In the genomic region with DNA sequence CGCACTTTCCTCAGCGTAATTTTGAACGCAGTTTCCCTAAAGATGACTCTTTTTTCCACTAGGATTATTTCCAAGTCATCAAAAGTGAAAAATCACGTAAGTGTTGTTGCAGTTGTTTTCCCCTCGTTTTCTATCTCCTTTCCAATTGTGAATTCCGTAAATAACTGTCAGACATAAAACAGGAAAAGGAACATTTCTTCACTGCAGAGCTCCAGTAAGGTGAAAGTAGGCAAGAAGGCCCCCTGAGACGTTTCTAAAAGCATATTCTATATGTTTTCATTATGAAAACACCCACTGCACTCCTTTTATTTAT, we compare ENCODE assay signal across 8 cellular contexts. TPM values are rescaled to one million over a fixed set of nuclear protein-coding genes. Genes with fewer than 3 reads are reported as not detected.
A peak's percentile ranks its signal among the peaks of the same experiment; 100 is the strongest.
DNase-seq lines count a peak whose midpoint lies in the region; ATAC-seq, FAIRE-seq and TF ChIP-seq lines count a peak whose summit lies in the region.

No MANE protein-coding gene starts in this region.

- peak overlapping the region; percentile 33 for H3K4me3 ChIP-seq in K562
- H3K4me3 ChIP-seq in lower leg skin (ENCODE audit: low read depth, poor library complexity, severe bottlenecking): peak overlapping the region; percentile 44
- H3K4me3 ChIP-seq in tibial artery: peak overlapping the region; percentile 62 to 66

- 6% methylated on average over 7 of the region's 7 CpGs for WGBS in K562 (ENCODE audit: insufficient coverage, low coverage, missing lambda C conversion rate)
- WGBS in lower leg skin, 2 donors: 2 to 5% methylated on average over 7 of the region's 7 CpGs

- no peaks in the 10 kb centered on the region for H3K9me3 ChIP-seq in K562 (replicated peaks; ENCODE audit: control insufficient read depth, insufficient read depth, low read depth, low read length)
- no peaks in the 10 kb centered on the region for H3K9me3 ChIP-seq in tibial artery

- H3K79me2 ChIP-seq in K562 (ENCODE audit: control insufficient read depth, insufficient read depth, low read length): no peaks in the 10 kb centered on the region

- H3K36me3 ChIP-seq in K562 (ENCODE audit: control insufficient read depth, insufficient read depth, low read length) (no peaks in the 10 kb centered on the region), tibial artery (no peaks in the 10 kb centered on the region)

- CTCF ChIA-PET in K562 (lab: Yijun Ruan, JAX; ENCODE audit: low intra/inter-chr PET ratio): no interaction called here

- FAIRE-seq in K562 (lab: Jason Lieb, UNC): no peak

- H3K36me3 Mint-ChIP-seq in activated T-cell treated with anti-CD3 and anti-CD28 coated beads, Interleukin-2, amount 50 U/mL, for 72 hours (ENCODE audit: insufficient read depth in 2 of 2): peaks cover 2 to 3% of the 10 kb centered on the region in 2 donors

- H3K4me1 Mint-ChIP-seq in activated T-cell treated with anti-CD3 and anti-CD28 coated beads, Interleukin-2, amount 50 U/mL, for 72 hours (ENCODE audit: low read depth): peaks cover 67% of the 10 kb centered on the region

- no peak for TF ChIP-seq RAD21 in K562 (CRISPR knock-in tag; conservative IDR thresholded peaks at IDR 0.05 in 1 of 2, IDR thresholded peaks at IDR 0.05 in 1 of 2)

- no peak for DNase-seq in activated T-cell treated with anti-CD3 and anti-CD28 coated beads, Interleukin-2, amount 50 U/mL, for 72 hours
- no peak for DNase-seq in activated T-cell treated with anti-CD3 and anti-CD28 coated beads for 4 hours
- DNase-seq in K562 (ENCODE audit: extremely low read depth in 1 of 4, low spot score in 3 of 4): no peak
- no peak for DNase-seq in lower leg skin (ENCODE audit: low spot score in 2 of 2)
- no peak for DNase-seq in tibial artery
- no peak for DNase-seq in NCI-H748 treated with DMSO at 0.1 percent for 48 hours (lab: John Stamatoyannopoulos, UW)
- DNase-seq in effector CD8-positive, alpha-beta T cell (lab: John Stamatoyannopoulos, UW): no peak

- peak overlapping the region; percentile 100 for H3K27ac Mint-ChIP-seq in activated T-cell treated with anti-CD3 and anti-CD28 coated beads, Interleukin-2, amount 50 U/mL, for 72 hours

- intact Hi-C loops in K562 (cut with micrococcal nuclease) (loop anchor here (10.0 kb wide), 1 partner anchor 348 kb away; no protein-coding TSS in a partner anchor), lower leg skin (cut with DNase I; ENCODE audit: low total_unique reads) (no loop called here), tibial artery (cut with DNase I; ENCODE audit: low total_unique reads) (no loop called here)

- no peak for TF ChIP-seq EP300 in K562 (IDR thresholded peaks at IDR 0.05; ENCODE audit: low read length)

- no peaks in the 10 kb centered on the region for H3K9me1 ChIP-seq in K562 (ENCODE audit: control insufficient read depth, insufficient read depth, low read length)

- in situ Hi-C loops in K562 (cut with MboI): no loop called here

- peak overlapping the region; percentile 87 to 93 for H3K4me3 Mint-ChIP-seq in activated T-cell treated with anti-CD3 and anti-CD28 coated beads, Interleukin-2, amount 50 U/mL, for 72 hours

- no peaks in the 10 kb centered on the region for H4K20me1 ChIP-seq in K562 (replicated peaks; ENCODE audit: control insufficient read depth, insufficient read depth, low read length)

- no peak for TF ChIP-seq POLR2A in K562 (conservative IDR thresholded peaks at IDR 0.05)
- TF ChIP-seq POLR2A in lower leg skin (IDR thresholded peaks at IDR 0.05): no peak

- no TSS peak for BruUV-seq in K562 (replicated peaks; lab: Mats Ljungman, UMichigan)

- H3K27ac ChIP-seq in K562 (ENCODE audit: extremely low read depth, low read depth, low read length) (no peak overlapping the region), tibial artery (peak overlapping the region; percentile 84 to 88)

- POLR2A ChIA-PET in K562 (lab: Yijun Ruan, JAX): no interaction called here

- ATAC-seq in activated T-cell treated with anti-CD3 and anti-CD28 coated beads, Interleukin-2, amount 50 U/mL, for 72 hours (replicated peaks in 1 of 2): no peak
- ATAC-seq in K562 (no peak), GM21515 (IDR thresholded peaks at IDR 0.05; ENCODE audit: unreplicated experiment) (no peak)

- peaks cover 0 to 10% of the 10 kb centered on the region in 2 experiments; a peak in 3 of 5 replicates for H3K4me1 ChIP-seq in K562 (replicated peaks in 1 of 2; ENCODE audit: control insufficient read depth in 2 of 2, insufficient read depth in 2 of 2, low read length in 2 of 2)
- peaks cover 0 to 30% (median 0%) of the 10 kb centered on the region in 4 donors for H3K4me1 ChIP-seq in tibial artery

- TF ChIP-seq CTCF in K562 (IDR thresholded peaks at IDR 0.05 in 2 of 3, conservative IDR thresholded peaks at IDR 0.05 in 1 of 3; ENCODE audit: insufficient read depth in 2 of 3, low read depth in 1 of 3, low read length in 3 of 3): no peak
- no peak for TF ChIP-seq CTCF in lower leg skin (IDR thresholded peaks at IDR 0.05)
- no peak for TF ChIP-seq CTCF in tibial artery (IDR thresholded peaks at IDR 0.05)

- no peaks in the 10 kb centered on the region for H3K9me3 Mint-ChIP-seq in activated T-cell treated with anti-CD3 and anti-CD28 coated beads, Interleukin-2, amount 50 U/mL, for 72 hours

- H3K27me3 Mint-ChIP-seq in activated T-cell treated with anti-CD3 and anti-CD28 coated beads, Interleukin-2, amount 50 U/mL, for 72 hours (ENCODE audit: low read depth): no peaks in the 10 kb centered on the region

- H3K4me2 ChIP-seq in K562 (ENCODE audit: insufficient read depth, low read length): peak overlapping the region; percentile 66

- H2AFZ ChIP-seq in K562 (ENCODE audit: low read depth, low read length): peak overlapping the region; percentile 69

- H3K27me3 ChIP-seq in K562 (ENCODE audit: control insufficient read depth in 2 of 2, insufficient read depth in 2 of 2, low read length in 2 of 2) (peaks cover 18 to 22% of the 10 kb centered on the region in 2 experiments), tibial artery (no peaks in the 10 kb centered on the region)

- peak overlapping the region in 1 of 2 experiments; percentile 82; a peak in 2 of 4 replicates for H3K9ac ChIP-seq in K562 (ENCODE audit: insufficient read depth in 1 of 2, low read depth in 2 of 2, low read length in 2 of 2)

TF ChIP-seq in K562, 482 proteins besides CTCF, POLR2A, EP300 and RAD21 (continues in another document):
- TF ChIP-seq BRF1 (IDR thresholded peaks at IDR 0.05; ENCODE audit: borderline replicate concordance, extremely low read depth, insufficient read length): no peak
- no peak for TF ChIP-seq ZSCAN29 (IDR thresholded peaks at IDR 0.05)
- TF ChIP-seq NR4A1 (CRISPR knock-in tag; IDR thresholded peaks at IDR 0.05): no peak
- no peak for TF ChIP-seq NR4A1 (tag; IDR thresholded peaks at IDR 0.05)
- no peak for TF ChIP-seq SMARCA5 (IDR thresholded peaks at IDR 0.05)
- TF ChIP-seq, protein P1, sequence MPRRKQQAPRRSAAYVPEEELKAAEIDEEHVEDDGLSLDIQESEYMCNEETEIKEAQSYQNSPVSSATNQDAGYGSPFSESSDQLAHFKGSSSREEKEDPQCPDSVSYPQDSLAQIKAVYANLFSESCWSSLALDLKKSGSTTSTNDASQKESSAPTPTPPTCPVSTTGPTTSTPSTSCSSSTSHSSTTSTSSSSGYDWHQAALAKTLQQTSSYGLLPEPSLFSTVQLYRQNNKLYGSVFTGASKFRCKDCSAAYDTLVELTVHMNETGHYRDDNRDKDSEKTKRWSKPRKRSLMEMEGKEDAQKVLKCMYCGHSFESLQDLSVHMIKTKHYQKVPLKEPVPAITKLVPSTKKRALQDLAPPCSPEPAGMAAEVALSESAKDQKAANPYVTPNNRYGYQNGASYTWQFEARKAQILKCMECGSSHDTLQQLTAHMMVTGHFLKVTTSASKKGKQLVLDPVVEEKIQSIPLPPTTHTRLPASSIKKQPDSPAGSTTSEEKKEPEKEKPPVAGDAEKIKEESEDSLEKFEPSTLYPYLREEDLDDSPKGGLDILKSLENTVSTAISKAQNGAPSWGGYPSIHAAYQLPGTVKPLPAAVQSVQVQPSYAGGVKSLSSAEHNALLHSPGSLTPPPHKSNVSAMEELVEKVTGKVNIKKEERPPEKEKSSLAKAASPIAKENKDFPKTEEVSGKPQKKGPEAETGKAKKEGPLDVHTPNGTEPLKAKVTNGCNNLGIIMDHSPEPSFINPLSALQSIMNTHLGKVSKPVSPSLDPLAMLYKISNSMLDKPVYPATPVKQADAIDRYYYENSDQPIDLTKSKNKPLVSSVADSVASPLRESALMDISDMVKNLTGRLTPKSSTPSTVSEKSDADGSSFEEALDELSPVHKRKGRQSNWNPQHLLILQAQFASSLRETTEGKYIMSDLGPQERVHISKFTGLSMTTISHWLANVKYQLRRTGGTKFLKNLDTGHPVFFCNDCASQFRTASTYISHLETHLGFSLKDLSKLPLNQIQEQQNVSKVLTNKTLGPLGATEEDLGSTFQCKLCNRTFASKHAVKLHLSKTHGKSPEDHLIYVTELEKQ (CRISPR knock-in tag; IDR thresholded peaks at IDR 0.05): no peak
- TF ChIP-seq L3MBTL2 (IDR thresholded peaks at IDR 0.05): no peak
- TF ChIP-seq RBM39 (optimal IDR thresholded peaks at IDR 0.05; ENCODE audit: low read depth, low read length): no peak
- TF ChIP-seq MCM3 (IDR thresholded peaks at IDR 0.05): no peak

RNA-seq across cellular contexts. Expression of a gene that starts 17.7 kb away (rescaled TPM):
- 10 to 100 TPM; 25.8 to 30.8 TPM for total RNA-seq in activated T-cell treated with anti-CD3 and anti-CD28 coated beads, Interleukin-2, amount 50 U/mL, for 72 hours
- total RNA-seq in K562 (2011; cell fraction: chromatin; rRNA removed; ENCODE audit: low replicate concordance): 0.97 and 1.3 TPM in 2 replicates
- total RNA-seq in K562 (2011; cell fraction: nucleolus; rRNA removed): 0.26 and 0.33 TPM in 2 replicates
- total RNA-seq in K562 (2011; cell fraction: nucleoplasm; rRNA removed): 0.44 and 0.69 TPM in 2 replicates
- total RNA-seq in K562 (2014; rRNA removed) (0.18 and 0.29 TPM in 2 replicates), K562 (2014; rRNA removed; fragmentation: Illumina TruSeq; extraction: Trizol) (0.40 and 0.48 TPM in 2 replicates), K562 (2015; rRNA removed; fragmentation: Illumina TruSeq; extraction: Trizol) (0.45 and 0.47 TPM in 2 replicates), K562 (2021) (0.42 and 0.69 TPM in 2 replicates), lower leg skin (10 to 100 TPM; 17.2 to 49.4 (median 21.6) TPM)
- polyA plus RNA-seq in K562 (2011; rRNA removed) (1.2 and 1.4 TPM in 2 replicates), K562 (2014; fragmentation: Illumina TruSeq; extraction: Trizol) (0.28 and 0.31 TPM in 2 replicates), K562 (2014; fragmentation: Nextera tagmentation; extraction: Ambion mirVana) (under 1 TPM; under 0.01 to 0.04 TPM), K562 (2014; rRNA removed) (0.15 and 0.43 TPM in 2 replicates)
- polyA plus RNA-seq in K562 (2011; cell fraction: cytosol; rRNA removed): 0.50 and 0.52 TPM in 2 replicates
- polyA plus RNA-seq in K562 (2011; cell fraction: nucleus; rRNA removed): 1.5 and 1.9 TPM in 2 replicates
- polyA plus RNA-seq in K562 (2012): 0.36 and 0.40 TPM in 2 replicates
- polyA minus RNA-seq in K562 (2011; rRNA and poly(A)+ RNA removed): 2.5 and 2.8 TPM in 2 replicates
- polyA minus RNA-seq in K562 (2011; cell fraction: cytosol; rRNA and poly(A)+ RNA removed): 1.2 and 1.3 TPM in 2 replicates
- 1.6 and 2.3 TPM in 2 replicates for polyA minus RNA-seq in K562 (2011; cell fraction: nucleus; rRNA and poly(A)+ RNA removed)

Comparison
In these comparisons a context has a peak if more than half of its experiments do, and no peak if none do; other contexts are left out.
1. RNA of a gene that starts 17.7 kb away (total RNA-seq): 25.8 to 30.8 TPM in activated T-cell treated with anti-CD3 and anti-CD28 coated beads, Interleukin-2, amount 50 U/mL, for 72 hours and 17.2 to 49.4 TPM in lower leg skin; 0.18 to 1.3 TPM in K562; every median in the first group is over 4 times any median in the second.
2. Peak in every context shown above with its lines, with median percentiles within 50 percentile points of each other: H3K4me3 ChIP-seq.